Comparison of ENCODE assay signal across 13 cellular contexts in the genomic region with DNA sequence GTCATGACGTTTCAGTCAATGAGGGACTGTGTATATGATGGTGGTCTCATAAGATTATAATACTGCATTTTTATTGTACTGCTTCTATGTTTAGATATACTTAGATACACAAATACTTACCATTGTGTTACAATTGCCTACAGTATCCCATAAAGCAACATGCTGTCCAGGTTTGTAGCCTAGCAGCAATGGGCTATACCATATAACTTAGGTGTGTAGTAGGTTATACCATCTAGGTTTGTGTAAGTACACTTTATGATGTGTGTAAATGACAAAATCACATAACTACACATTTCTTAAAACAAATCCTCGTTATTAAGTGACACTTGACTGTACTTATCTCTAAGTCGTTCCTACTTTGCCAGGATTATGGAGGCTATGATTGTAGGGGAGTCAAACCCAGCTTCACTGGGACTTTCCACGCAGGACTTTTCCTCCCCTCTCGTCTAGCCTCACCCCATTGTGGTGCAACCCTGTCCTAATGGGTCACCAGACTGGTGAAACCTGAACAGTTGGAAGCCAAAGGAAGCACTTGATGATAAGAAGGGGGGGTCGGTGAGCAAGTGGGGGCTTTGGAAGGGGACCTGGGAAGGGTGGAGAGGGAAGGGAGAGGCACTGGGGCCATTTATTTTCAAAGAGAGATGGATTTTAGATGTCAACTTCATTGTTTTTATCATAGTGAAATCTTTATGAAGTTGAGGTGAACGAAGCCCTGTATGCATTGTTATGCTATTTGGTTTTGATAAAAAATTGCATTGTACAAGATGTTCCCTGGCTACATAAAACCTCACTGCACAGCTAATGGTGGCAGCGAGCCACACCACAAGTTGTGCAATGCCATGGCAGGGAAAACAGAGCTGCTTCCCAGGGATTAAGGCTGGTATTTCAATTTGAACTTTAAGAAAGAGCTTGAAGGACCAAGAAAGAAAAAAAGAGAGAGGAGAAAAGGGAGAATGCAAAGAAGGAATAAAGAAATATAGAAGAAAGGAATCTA.
DNase-seq lines count a peak whose midpoint lies in the region; FAIRE-seq and TF ChIP-seq lines count a peak whose summit lies in the region.
"Had no signal": no experiment of that assay in that cellular context is flagged by ENCODE, and none has a peak within 500 bp of the region (broad histone marks: within the 10 kb centered on the region; RNA-seq: fewer than 3 reads in every experiment).

No MANE protein-coding gene starts in this region.

- DNase-seq in AG10803 (ENCODE audit: low read depth), result peak; percentile 88
- DNase-seq in RCC 7860 (ENCODE audit: low spot score), result no peak
- DNase-seq in fibroblast of peridontal ligament (ENCODE audit: extremely low read depth), result peak; percentile 97
- DNase-seq in osteocyte (ENCODE audit: extremely low spot score, unreplicated experiment), result no peak
- DNase-seq in small intestine, result no peak
- DNase-seq in stimulated activated naive CD4-positive, alpha-beta T cell (lab: John Stamatoyannopoulos, UW), result no peak
- no peak for DNase-seq in NCI-H446 treated with DMSO at 0.1 percent for 48 hours (lab: John Stamatoyannopoulos, UW)
- DNase-seq in NCI-H524 treated with DMSO at 0.1 percent for 48 hours (lab: John Stamatoyannopoulos, UW), result no peak
- DNase-seq: CD4-positive, alpha-beta memory T cell; naive B cell; NCI-H1092; SIG-M5 had no signal

- no peaks in the 10 kb centered on the region for H3K27me3 ChIP-seq in small intestine (ENCODE audit: control insufficient read depth in 2 of 2, insufficient read depth in 2 of 2, low read length in 2 of 2)

- peak; percentile 52 for FAIRE-seq in RCC 7860 (lab: Jason Lieb, UNC)
- no peak for FAIRE-seq in small intestine (lab: Jason Lieb, UNC)
- FAIRE-seq: GM18507 had no signal

- H3K4me1 Mint-ChIP-seq in osteocyte (ENCODE audit: unreplicated experiment), result peaks cover 18% of the 10 kb centered on the region
- H3K4me1 Mint-ChIP-seq: CD4-positive, alpha-beta memory T cell; naive B cell had no signal

- H3K4me3 ChIP-seq in AG10803 (ENCODE audit: low read length), result no peak overlapping the region
- no peak overlapping the region for H3K4me3 ChIP-seq in small intestine (ENCODE audit: low read depth in 1 of 2, low read length in 2 of 2)

- H3K9me3 ChIP-seq in small intestine (ENCODE audit: control insufficient read depth, low read depth), result no peaks in the 10 kb centered on the region

- H3K36me3 ChIP-seq in small intestine (ENCODE audit: control insufficient read depth in 2 of 2, insufficient read depth in 2 of 2, low read length in 2 of 2), result no peaks in the 10 kb centered on the region

- H3K27ac ChIP-seq in small intestine (ENCODE audit: low read depth in 1 of 2, low read length in 1 of 2), result no peak overlapping the region

- TF ChIP-seq CTCF in AG10803 (conservative IDR thresholded peaks at IDR 0.05; ENCODE audit: low read length) (no peak), osteocyte (IDR thresholded peaks at IDR 0.05) (no peak)

- H3K4me3 Mint-ChIP-seq in osteocyte (ENCODE audit: unreplicated experiment), result no peak overlapping the region
- H3K4me3 Mint-ChIP-seq: CD4-positive, alpha-beta memory T cell; naive B cell had no signal

- H3K27ac Mint-ChIP-seq in osteocyte (ENCODE audit: unreplicated experiment), result peak overlapping the region; percentile 70
- H3K27ac Mint-ChIP-seq: CD4-positive, alpha-beta memory T cell; naive B cell had no signal

- no peaks in the 10 kb centered on the region for H3K4me1 ChIP-seq in small intestine (ENCODE audit: control insufficient read depth in 2 of 2, insufficient read depth in 1 of 2, low read depth in 1 of 2, low read length in 1 of 2)

- H3K9me3 Mint-ChIP-seq in osteocyte (ENCODE audit: unreplicated experiment), result no peaks in the 10 kb centered on the region
- H3K9me3 Mint-ChIP-seq: naive B cell had no signal

- H3K36me3 Mint-ChIP-seq in osteocyte (ENCODE audit: unreplicated experiment), result peaks cover 26% of the 10 kb centered on the region
- H3K36me3 Mint-ChIP-seq: CD4-positive, alpha-beta memory T cell; naive B cell had no signal

- no peaks in the 10 kb centered on the region for H3K27me3 Mint-ChIP-seq in osteocyte (ENCODE audit: unreplicated experiment)

- WGBS in small intestine, 3 donors, result 71 to 74% (median 71%) methylated on average over 8 of the region's 8 CpGs

Comparison
In these comparisons a context has a peak if more than half of its experiments do, and no peak if none do; other contexts are left out.
1. DNase-seq: peak in AG10803 (single experiment) and fibroblast of peridontal ligament (single experiment); none in RCC 7860 (single experiment), osteocyte (single experiment), small intestine (single experiment), stimulated activated naive CD4-positive, alpha-beta T cell (0 of 6), NCI-H446 treated with DMSO at 0.1 percent for 48 hours (single experiment) and NCI-H524 treated with DMSO at 0.1 percent for 48 hours (single experiment).